In genomic region chr13:25175431-25175830, GRCh38 we compare ENCODE assay signal across 34 cellular contexts. TPM values are rescaled to one million over a fixed set of nuclear protein-coding genes. Genes with fewer than 3 reads are reported as not detected.
"Had no signal": no experiment of that assay in that cellular context is flagged by ENCODE, and none has a peak within 500 bp of the region (broad histone marks: within the 10 kb centered on the region; RNA-seq: fewer than 3 reads in every experiment).

No MANE protein-coding gene starts in this region.

- H3K4me3 ChIP-seq: SJSA1 had no signal

- H3K4me2 ChIP-seq: KMS-11 had no signal

- H3K4me3 Mint-ChIP-seq: activated CD4-positive, alpha-beta T cell treated with anti-CD3 and anti-CD28 coated beads, Interleukin-2, amount 10 ng/mL, durations not matched to agents 24 days and 14 days; activated CD8-positive, alpha-beta T cell treated with anti-CD3 and anti-CD28 coated beads for 36 hours; activated naive CD8-positive, alpha-beta T cell treated with anti-CD3 and anti-CD28 coated beads for 36 hours; activated T-cell treated with anti-CD3 and anti-CD28 coated beads, Interleukin-2, amount 50 U/mL, for 72 hours; activated T-helper 17 cell treated with anti-CD3 and anti-CD28 coated beads, Interleukin-2, amount 50 U/mL, for 72 hours had no signal

- H3K9me3 ChIP-seq: SJSA1 had no signal

- H3K27ac ChIP-seq: brain microvascular endothelial cell, KMS-11, SJSA1, VCaP had no signal

- H3K9ac ChIP-seq: KMS-11 had no signal

- DNase-seq: activated CD4-positive, alpha-beta T cell treated with anti-CD3 and anti-CD28 coated beads for 1 hour; activated CD4-positive, alpha-beta T cell treated with anti-CD3 and anti-CD28 coated beads, Interleukin-2, amount 10 ng/mL, durations not matched to agents 24 days and 14 days; activated CD4-positive, alpha-beta T cell treated with anti-CD3 and anti-CD28 coated beads, Interleukin-2, amount 50 U/mL, for 4 hours; activated CD4-positive, CD25-positive, alpha-beta regulatory T cell; activated CD8-positive, alpha-beta T cell treated with anti-CD3 and anti-CD28 coated beads for 36 hours; activated effector memory CD4-positive, alpha-beta T cell treated with anti-CD3 and anti-CD28 coated beads, Interleukin-2, amount 50 U/mL, for 16 hours; activated naive CD4-positive, alpha-beta T cell; activated naive CD4-positive, alpha-beta T cell treated with anti-CD3 and anti-CD28 coated beads, Interleukin-2, amount 50 U/mL, for 16 hours; activated naive CD8-positive, alpha-beta T cell treated with anti-CD3 and anti-CD28 coated beads for 36 hours; activated T-cell treated with anti-CD3 and anti-CD28 coated beads, Interleukin-2, amount 50 U/mL, for 1 hour; activated T-cell treated with anti-CD3 and anti-CD28 coated beads, Interleukin-2, amount 50 U/mL, for 72 hours; amniotic stem cell; aorta; brain microvascular endothelial cell; MM.1S; MV-4-11; NCI-H1092; NCI-H1436 treated with DMSO at 0.1 percent for 48 hours; NCI-H1694 treated with DMSO at 0.1 percent for 48 hours; NCI-H2029; NCI-H345; NCI-H524 treated with DMSO at 0.1 percent for 48 hours; SHP77 treated with DMSO at 0.1 percent for 48 hours; T-helper 1 cell; T-helper 2 cell; T-helper 9 cell had no signal

- H3K27ac Mint-ChIP-seq: activated CD4-positive, alpha-beta T cell treated with anti-CD3 and anti-CD28 coated beads, Interleukin-2, amount 10 ng/mL, durations not matched to agents 24 days and 14 days; activated CD8-positive, alpha-beta T cell treated with anti-CD3 and anti-CD28 coated beads for 36 hours; activated naive CD8-positive, alpha-beta T cell treated with anti-CD3 and anti-CD28 coated beads for 36 hours; activated T-cell treated with anti-CD3 and anti-CD28 coated beads, Interleukin-2, amount 50 U/mL, for 72 hours; activated T-helper 17 cell treated with anti-CD3 and anti-CD28 coated beads, Interleukin-2, amount 50 U/mL, for 72 hours had no signal

- H3K9me3 Mint-ChIP-seq: activated CD4-positive, alpha-beta T cell treated with anti-CD3 and anti-CD28 coated beads, Interleukin-2, amount 10 ng/mL, durations not matched to agents 24 days and 14 days; activated T-helper 17 cell treated with anti-CD3 and anti-CD28 coated beads, Interleukin-2, amount 50 U/mL, for 72 hours had no signal

- H3K36me3 ChIP-seq: brain microvascular endothelial cell, SJSA1 had no signal

- H3K36me3 Mint-ChIP-seq: activated naive CD8-positive, alpha-beta T cell treated with anti-CD3 and anti-CD28 coated beads for 36 hours had no signal

RNA-seq across cellular contexts. Expression of gene AMER2, which starts 3.3 kb away (rescaled TPM):
- total RNA-seq: activated CD4-positive, alpha-beta T cell treated with anti-CD3 and anti-CD28 coated beads, Interleukin-2, amount 10 ng/mL, durations not matched to agents 24 days and 14 days; activated CD8-positive, alpha-beta memory T cell treated with anti-CD3 and anti-CD28 coated beads for 36 hours; activated CD8-positive, alpha-beta T cell treated with anti-CD3 and anti-CD28 coated beads for 36 hours; activated naive CD8-positive, alpha-beta T cell treated with anti-CD3 and anti-CD28 coated beads for 36 hours; activated T-helper 17 cell treated with anti-CD3 and anti-CD28 coated beads, Interleukin-2, amount 50 U/mL, for 72 hours; aorta; LHCN-M2; NCI-H460; RPMI7951; SJSA1 had no signal
